ENCODE assay signal across 1 cellular context in the genomic region with DNA sequence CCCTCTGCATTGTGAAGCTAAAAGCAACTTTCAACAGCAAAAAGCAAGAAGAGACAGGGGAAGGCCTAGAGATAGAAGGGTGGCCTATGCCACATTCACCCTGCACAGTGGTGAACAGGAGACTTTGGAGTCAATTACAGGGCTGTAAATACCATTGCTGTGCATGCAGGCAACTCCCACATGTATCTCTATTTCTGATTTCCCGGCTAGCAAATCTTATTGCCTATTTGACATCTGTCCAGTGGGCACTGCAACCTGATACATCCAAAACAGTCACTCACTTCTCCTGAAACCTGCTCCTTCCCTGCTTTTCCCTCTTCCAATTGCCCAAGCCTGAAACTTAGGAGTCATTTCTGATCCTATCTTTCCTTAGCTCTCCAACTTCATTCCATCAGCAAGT.
TF ChIP-seq lines count a peak whose summit lies in the region.

No MANE protein-coding gene starts in this region.

TF ChIP-seq in GM12878, 131 proteins besides CTCF, POLR2A, EP300 and RAD21:
- TF ChIP-seq EED (IDR thresholded peaks at IDR 0.05; ENCODE audit: low read depth): 0 out of 2 replicates have a peak, but pooled peaks have one; percentile 9
- TF ChIP-seq, protein P1, sequence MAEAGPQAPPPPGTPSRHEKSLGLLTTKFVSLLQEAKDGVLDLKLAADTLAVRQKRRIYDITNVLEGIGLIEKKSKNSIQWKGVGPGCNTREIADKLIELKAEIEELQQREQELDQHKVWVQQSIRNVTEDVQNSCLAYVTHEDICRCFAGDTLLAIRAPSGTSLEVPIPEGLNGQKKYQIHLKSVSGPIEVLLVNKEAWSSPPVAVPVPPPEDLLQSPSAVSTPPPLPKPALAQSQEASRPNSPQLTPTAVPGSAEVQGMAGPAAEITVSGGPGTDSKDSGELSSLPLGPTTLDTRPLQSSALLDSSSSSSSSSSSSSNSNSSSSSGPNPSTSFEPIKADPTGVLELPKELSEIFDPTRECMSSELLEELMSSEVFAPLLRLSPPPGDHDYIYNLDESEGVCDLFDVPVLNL (IDR thresholded peaks at IDR 0.05; ENCODE audit: low read depth, low read length): no peak
- TF ChIP-seq, protein P2, sequence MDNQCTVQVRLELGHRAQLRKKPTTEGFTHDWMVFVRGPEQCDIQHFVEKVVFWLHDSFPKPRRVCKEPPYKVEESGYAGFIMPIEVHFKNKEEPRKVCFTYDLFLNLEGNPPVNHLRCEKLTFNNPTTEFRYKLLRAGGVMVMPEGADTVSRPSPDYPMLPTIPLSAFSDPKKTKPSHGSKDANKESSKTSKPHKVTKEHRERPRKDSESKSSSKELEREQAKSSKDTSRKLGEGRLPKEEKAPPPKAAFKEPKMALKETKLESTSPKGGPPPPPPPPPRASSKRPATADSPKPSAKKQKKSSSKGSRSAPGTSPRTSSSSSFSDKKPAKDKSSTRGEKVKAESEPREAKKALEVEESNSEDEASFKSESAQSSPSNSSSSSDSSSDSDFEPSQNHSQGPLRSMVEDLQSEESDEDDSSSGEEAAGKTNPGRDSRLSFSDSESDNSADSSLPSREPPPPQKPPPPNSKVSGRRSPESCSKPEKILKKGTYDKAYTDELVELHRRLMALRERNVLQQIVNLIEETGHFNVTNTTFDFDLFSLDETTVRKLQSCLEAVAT (IDR thresholded peaks at IDR 0.05): no peak
